Comparison of ENCODE assay signal across 11 cellular contexts in the genomic region with DNA sequence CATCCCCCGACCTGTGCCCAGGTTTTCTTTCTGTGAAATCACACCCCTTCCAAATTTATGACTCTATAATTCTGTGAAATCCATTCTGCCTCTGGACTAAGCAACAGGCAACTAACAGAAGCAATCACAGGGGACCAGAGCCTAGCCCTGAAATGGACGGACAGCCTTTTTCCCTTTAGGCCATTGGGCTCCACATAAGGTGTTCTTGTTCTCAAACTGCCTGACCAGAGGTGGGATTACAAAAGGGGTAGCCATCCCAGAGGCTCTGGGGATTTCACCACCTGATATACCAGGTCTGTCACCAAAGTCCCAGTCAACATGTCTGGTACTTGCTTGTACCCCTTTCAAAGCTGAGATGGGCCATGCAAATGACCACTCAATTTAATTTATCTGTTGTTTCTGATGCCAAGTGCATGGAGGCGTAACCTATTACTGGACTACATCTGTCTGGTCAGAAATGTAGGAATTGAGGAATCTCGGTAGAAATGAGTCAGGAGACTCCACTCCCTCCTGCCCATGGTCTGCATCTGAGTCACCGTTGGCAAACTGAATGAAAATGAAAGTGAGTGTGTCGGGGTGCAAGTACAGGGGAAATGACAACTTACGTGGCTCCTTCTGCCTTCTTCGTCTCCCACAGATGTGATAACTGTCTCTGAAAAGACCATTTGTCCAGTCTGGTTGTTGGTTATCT. TPM values are rescaled to one million over a fixed set of nuclear protein-coding genes. Genes with fewer than 3 reads are reported as not detected.
DNase-seq lines count a peak whose midpoint lies in the region; ATAC-seq, FAIRE-seq and TF ChIP-seq lines count a peak whose summit lies in the region.
"Had no signal": no experiment of that assay in that cellular context is flagged by ENCODE, and none has a peak within 500 bp of the region (broad histone marks: within the 10 kb centered on the region; RNA-seq: fewer than 3 reads in every experiment).

No MANE protein-coding gene starts in this region.

- peak overlapping the region; percentile 90 for H3K4me2 ChIP-seq in endothelial cell of umbilical vein (ENCODE audit: insufficient read depth, low read length)

- no TSS peak for BruUV-seq in endothelial cell of umbilical vein (replicated peaks; lab: Mats Ljungman, UMichigan)

- no peaks in the 10 kb centered on the region for H4K20me1 ChIP-seq in endothelial cell of umbilical vein (replicated peaks; ENCODE audit: control insufficient read depth, extremely low read depth, insufficient read depth, low read length)

- peaks cover 22% of the 10 kb centered on the region for H3K4me1 ChIP-seq in endothelial cell of umbilical vein (ENCODE audit: control insufficient read depth, extremely low read depth, insufficient read depth, low read length)

- peaks cover 27% of the 10 kb centered on the region for H3K27me3 Mint-ChIP-seq in activated CD4-positive, alpha-beta T cell treated with anti-CD3 and anti-CD28 coated beads for 36 hours

- no peak overlapping the region for H3K4me3 Mint-ChIP-seq in activated CD4-positive, alpha-beta T cell treated with anti-CD3 and anti-CD28 coated beads for 36 hours
- H3K4me3 Mint-ChIP-seq: nephron had no signal

- no peaks in the 10 kb centered on the region for H3K9me1 ChIP-seq in endothelial cell of umbilical vein (replicated peaks; ENCODE audit: control insufficient read depth, extremely low read depth, insufficient read depth, low read length)

- POLR2A ChIA-PET in activated CD4-positive, alpha-beta T cell treated with anti-CD3 and anti-CD28 coated beads for 36 hours (lab: Charles Lee), result no interaction called here
- POLR2A ChIA-PET in RWPE1 (lab: Yijun Ruan, JAX; ENCODE audit: low non-redundant PET) (no interaction called here), endothelial cell of umbilical vein (lab: Charles Lee) (no interaction called here)

- CTCF ChIA-PET in activated CD4-positive, alpha-beta T cell treated with anti-CD3 and anti-CD28 coated beads for 36 hours (lab: Charles Lee), result no interaction called here
- CTCF ChIA-PET in RWPE1 (lab: Yijun Ruan, JAX), result no interaction called here
- CTCF ChIA-PET in endothelial cell of umbilical vein (lab: Charles Lee), result interaction anchor here (1.2 to 1.5 kb wide), 2 partner anchors 19 to 46 kb away, joined by 3 to 5 read pairs; no protein-coding TSS in a partner anchor

- H3K27ac Mint-ChIP-seq in activated CD4-positive, alpha-beta T cell treated with anti-CD3 and anti-CD28 coated beads for 36 hours, result no peak overlapping the region
- H3K27ac Mint-ChIP-seq: nephron had no signal

- H3K27me3 ChIP-seq in endothelial cell of umbilical vein (ENCODE audit: control insufficient read depth in 2 of 2, insufficient read depth in 2 of 2, low read length in 2 of 2), result no peaks in the 10 kb centered on the region
- H3K27me3 ChIP-seq: suprapubic skin had no signal

- intact Hi-C loops in activated CD4-positive, alpha-beta T cell treated with anti-CD3 and anti-CD28 coated beads for 36 hours (cut with DNase I, micrococcal nuclease), result no loop called here
- intact Hi-C loops in endothelial cell of umbilical vein (cut with micrococcal nuclease), result loop anchor here (1.0 kb wide), 2 partner anchors 11 kb away; no protein-coding TSS in a partner anchor

- H3K9me3 ChIP-seq in endothelial cell of umbilical vein (replicated peaks; ENCODE audit: control insufficient read depth, insufficient read depth, low read length), result no peaks in the 10 kb centered on the region
- H3K9me3 ChIP-seq: suprapubic skin had no signal

- dilution Hi-C loops in endothelial cell of umbilical vein (cut with MboI; ENCODE audit: extremely low pct_ligation_motif_present, low sequenced_read_pairs), result no loop called here

- peak; percentile 96 for FAIRE-seq in endothelial cell of umbilical vein (lab: Jason Lieb, UNC)

- H3K36me3 ChIP-seq in endothelial cell of umbilical vein (ENCODE audit: control insufficient read depth in 2 of 2, extremely low read depth in 1 of 2, insufficient read depth in 2 of 2, low read length in 2 of 2), result peaks cover 4 to 27% of the 10 kb centered on the region in 2 experiments
- H3K36me3 ChIP-seq: suprapubic skin had no signal

- H3K27ac ChIP-seq in RWPE1 (peak overlapping the region; percentile 79), endothelial cell of umbilical vein (ENCODE audit: insufficient read depth, low read depth, low read length) (peak overlapping the region; percentile 74)
- H3K27ac ChIP-seq: suprapubic skin had no signal

- H3K4me3 ChIP-seq in endothelial cell of umbilical vein (replicated peaks in 1 of 3; ENCODE audit: insufficient read depth in 1 of 3, low read depth in 1 of 3, low read length in 3 of 3), result peak overlapping the region in 2 of 3 experiments; percentile 8 to 33
- H3K4me3 ChIP-seq: suprapubic skin had no signal

- no peaks in the 10 kb centered on the region for H3K79me2 ChIP-seq in endothelial cell of umbilical vein (ENCODE audit: control insufficient read depth, insufficient read depth, low read length)

- ATAC-seq in activated CD4-positive, alpha-beta T cell treated with anti-CD3 and anti-CD28 coated beads for 36 hours, result peak; percentile 84
- peak; percentile 55 for ATAC-seq in stimulated activated naive CD8-positive, alpha-beta T cell treated with anti-CD3 and anti-CD28 coated beads, Interleukin-15, Interleukin-2, amounts not matched to agents 100 U/mL and 50 U/mL, for 24 hours
- no peak for ATAC-seq in HG03571 (IDR thresholded peaks at IDR 0.05; ENCODE audit: unreplicated experiment)

- H2AFZ ChIP-seq in endothelial cell of umbilical vein (ENCODE audit: low read depth, low read length), result peak overlapping the region; percentile 52

- TF ChIP-seq POLR2A in endothelial cell of umbilical vein (IDR thresholded peaks at IDR 0.05; ENCODE audit: low read depth, low read length), result no peak

- H3K4me1 Mint-ChIP-seq in activated CD4-positive, alpha-beta T cell treated with anti-CD3 and anti-CD28 coated beads for 36 hours, result peaks cover 11% of the 10 kb centered on the region

- no peaks in the 10 kb centered on the region for H3K9me3 Mint-ChIP-seq in activated CD4-positive, alpha-beta T cell treated with anti-CD3 and anti-CD28 coated beads for 36 hours (ENCODE audit: low read depth)
- H3K9me3 Mint-ChIP-seq: nephron had no signal

- no peak for TF ChIP-seq CTCF in RWPE1 (conservative IDR thresholded peaks at IDR 0.05; ENCODE audit: low read depth)
- no peak for TF ChIP-seq CTCF in endothelial cell of umbilical vein (IDR thresholded peaks at IDR 0.05; ENCODE audit: extremely low read depth in 1 of 2, insufficient read depth in 1 of 2, low read depth in 1 of 2, low read length in 2 of 2)
- no peak for TF ChIP-seq CTCF in GM10266 (IDR thresholded peaks at IDR 0.05; ENCODE audit: control insufficient read depth, insufficient read depth, low read depth, missing control alignments)

- peak overlapping the region; percentile 59 for H3K9ac ChIP-seq in endothelial cell of umbilical vein (replicated peaks; ENCODE audit: extremely low read depth, insufficient read depth, low read length)

- no peaks in the 10 kb centered on the region for H3K36me3 Mint-ChIP-seq in activated CD4-positive, alpha-beta T cell treated with anti-CD3 and anti-CD28 coated beads for 36 hours (ENCODE audit: low read depth)

- peak; percentile 29 for DNase-seq in activated CD4-positive, alpha-beta T cell treated with anti-CD3 and anti-CD28 coated beads for 36 hours
- DNase-seq in activated CD4-positive, alpha-beta T cell treated with anti-CD3 and anti-CD28 coated beads for 4 hours, result no peak
- DNase-seq in RWPE1 (ENCODE audit: low spot score) (peak; percentile 93), endothelial cell of umbilical vein (ENCODE audit: low read depth, low spot score) (peak; percentile 88), GM10266 (ENCODE audit: extremely low spot score) (no peak), GM19238 (ENCODE audit: insufficient read length, low spot score) (no peak)
- no peak for DNase-seq in stimulated activated naive CD8-positive, alpha-beta T cell treated with anti-CD3 and anti-CD28 coated beads, Interleukin-15, Interleukin-2, amounts not matched to agents 100 U/mL and 50 U/mL, for 24 hours
- DNase-seq: NCI-H69 had no signal

TF ChIP-seq in endothelial cell of umbilical vein, 7 proteins besides CTCF, POLR2A, EP300 and RAD21:
- TF ChIP-seq JUN (IDR thresholded peaks at IDR 0.05; ENCODE audit: borderline replicate concordance, insufficient read depth, insufficient read length, low read depth) (peak; percentile 84), GATA2 (IDR thresholded peaks at IDR 0.05; ENCODE audit: insufficient read depth, insufficient read length, low read depth, low read length) (no peak), FOS (IDR thresholded peaks at IDR 0.05; ENCODE audit: borderline replicate concordance, insufficient read depth, low read length) (peak; percentile 96), POLR2AphosphoS5 (IDR thresholded peaks at IDR 0.05; ENCODE audit: insufficient read depth, low read depth, low read length) (peak; percentile 52), MAX (IDR thresholded peaks at IDR 0.05; ENCODE audit: insufficient read depth, insufficient read length) (no peak), MYC (IDR thresholded peaks at IDR 0.05; ENCODE audit: low read depth, low read length) (no peak), EZH2 (IDR thresholded peaks at IDR 0.05; ENCODE audit: borderline replicate concordance, low read depth, low read length, severe bottlenecking) (no peak)

RNA-seq across cellular contexts. Expression of gene DKK3, which starts 10.2 kb away (rescaled TPM):
- not detected for total RNA-seq in activated CD4-positive, alpha-beta T cell treated with anti-CD3 and anti-CD28 coated beads for 36 hours
- total RNA-seq in endothelial cell of umbilical vein, result 131 and 165 TPM in 2 replicates
- 335 and 365 TPM in 2 replicates for polyA plus RNA-seq in endothelial cell of umbilical vein
- polyA plus RNA-seq in endothelial cell of umbilical vein (2011; cell fraction: cytosol; rRNA removed), result 311 and 362 TPM in 2 replicates
- 162 and 176 TPM in 2 replicates for polyA plus RNA-seq in endothelial cell of umbilical vein (2011; cell fraction: nucleus; rRNA removed)
- 151 and 203 TPM in 2 replicates for polyA plus RNA-seq in endothelial cell of umbilical vein (2012)
- 287 and 327 TPM in 2 replicates for polyA minus RNA-seq in endothelial cell of umbilical vein
- polyA minus RNA-seq in endothelial cell of umbilical vein (2011; cell fraction: cytosol; rRNA and poly(A)+ RNA removed), result not detected
- polyA minus RNA-seq in endothelial cell of umbilical vein (2011; cell fraction: nucleus; rRNA and poly(A)+ RNA removed), result 67.8 and 100 TPM in 2 replicates

Comparison
In these comparisons a context has a peak if more than half of its experiments do, and no peak if none do; other contexts are left out.
1. DNase-seq: peak in activated CD4-positive, alpha-beta T cell treated with anti-CD3 and anti-CD28 coated beads for 36 hours (single experiment), RWPE1 (single experiment) and endothelial cell of umbilical vein (single experiment); none in activated CD4-positive, alpha-beta T cell treated with anti-CD3 and anti-CD28 coated beads for 4 hours (0 of 2), stimulated activated naive CD8-positive, alpha-beta T cell treated with anti-CD3 and anti-CD28 coated beads, Interleukin-15, Interleukin-2, amounts not matched to agents 100 U/mL and 50 U/mL, for 24 hours (single experiment), GM10266 (single experiment) and GM19238 (single experiment).
2. RNA of gene DKK3, which starts 10.2 kb away (total RNA-seq): 131 to 165 TPM in endothelial cell of umbilical vein; not detected in activated CD4-positive, alpha-beta T cell treated with anti-CD3 and anti-CD28 coated beads for 36 hours; every median in the first group is over 100 times any median in the second.